ENCODE assay signal across 1 cellular context in genomic region chr9:134061688-134062371, GRCh38.
TF ChIP-seq lines count a peak whose summit lies in the region.

No MANE protein-coding gene starts in this region.

TF ChIP-seq in SK-N-SH, 30 proteins besides CTCF, POLR2A, EP300 and RAD21 (continued from another document):
- no peak for TF ChIP-seq ZBTB33 (IDR thresholded peaks at IDR 0.05; ENCODE audit: borderline replicate concordance, low read depth)
- no peak for TF ChIP-seq GABPA (IDR thresholded peaks at IDR 0.05; ENCODE audit: low read depth)
- TF ChIP-seq TAF1 (IDR thresholded peaks at IDR 0.05; ENCODE audit: borderline replicate concordance, low read depth, low read length): no peak
- no peak for TF ChIP-seq MEF2A (IDR thresholded peaks at IDR 0.05; ENCODE audit: borderline replicate concordance, low read depth)
- TF ChIP-seq MAX (IDR thresholded peaks at IDR 0.05; ENCODE audit: low read depth): no peak
- TF ChIP-seq USF1 (IDR thresholded peaks at IDR 0.05; ENCODE audit: borderline replicate concordance, low read depth): no peak
- no peak for TF ChIP-seq ELF1 (IDR thresholded peaks at IDR 0.05)
TF ChIP-seq in SK-N-SH: peak in this region for 0.
